8 cellular contexts compared by ENCODE assay signal in the genomic region with DNA sequence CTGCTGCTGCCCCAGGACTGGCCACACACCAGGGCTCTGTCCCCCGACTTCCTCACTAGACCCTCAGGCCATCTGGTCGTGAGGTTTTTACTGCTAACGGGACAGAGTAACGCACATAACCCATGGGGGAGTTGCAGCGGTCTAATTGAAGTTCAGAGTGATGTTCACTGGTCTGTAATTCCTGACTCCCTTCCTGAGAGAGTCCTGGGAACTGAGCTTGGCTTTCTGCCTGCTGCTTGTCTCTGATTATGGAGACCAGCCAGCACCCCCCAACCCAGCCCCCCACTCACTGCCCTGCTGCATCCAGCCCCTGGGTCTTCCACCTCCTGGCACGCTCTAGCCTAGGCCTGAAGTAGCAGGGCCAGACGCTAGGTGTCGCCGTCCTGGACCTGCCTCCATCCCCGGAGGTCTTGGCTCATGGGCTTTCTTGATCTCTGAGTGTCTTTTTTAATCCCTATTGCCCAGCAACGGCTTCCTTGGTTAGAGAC.
DNase-seq lines count a peak whose midpoint lies in the region; ATAC-seq and TF ChIP-seq lines count a peak whose summit lies in the region.
"Had no signal": no experiment of that assay in that cellular context is flagged by ENCODE, and none has a peak within 500 bp of the region (broad histone marks: within the 10 kb centered on the region; RNA-seq: fewer than 3 reads in every experiment).

No MANE protein-coding gene starts in this region.

- no peak overlapping the region for H3K4me3 Mint-ChIP-seq in activated naive CD8-positive, alpha-beta T cell

- DNase-seq in iris pigment epithelial cell (ENCODE audit: low read depth) (peak; percentile 70), tibial artery (no peak), LoVo (ENCODE audit: low spot score) (no peak), kidney tubule cell (ENCODE audit: low spot score) (no peak)

- H3K36me3 ChIP-seq in tibial artery, result no peaks in the 10 kb centered on the region

- peak; percentile 63 for ATAC-seq in HG03565 (IDR thresholded peaks at IDR 0.05; ENCODE audit: unreplicated experiment)

- H3K9me3 ChIP-seq in tibial artery, result no peaks in the 10 kb centered on the region

- peaks cover 52% of the 10 kb centered on the region for H3K4me1 Mint-ChIP-seq in activated naive CD8-positive, alpha-beta T cell (ENCODE audit: low read depth)

- TF ChIP-seq POLR2A in GM18951 (IDR thresholded peaks at IDR 0.05; ENCODE audit: extremely low read depth, insufficient read depth, insufficient read length), result peak; percentile 13

- peaks cover 0 to 24% (median 6%) of the 10 kb centered on the region in 4 donors for H3K4me1 ChIP-seq in tibial artery

- in situ Hi-C loops in GM18951 (cut with MboI; ENCODE audit: low sequenced_read_pairs, unreplicated experiment), result no loop called here

- no peak overlapping the region for H3K27ac ChIP-seq in tibial artery
- H3K27ac ChIP-seq: SK-N-MC had no signal

- no peaks in the 10 kb centered on the region for H3K27me3 Mint-ChIP-seq in activated naive CD8-positive, alpha-beta T cell

- intact Hi-C loops in tibial artery (cut with DNase I; ENCODE audit: low total_unique reads), result no loop called here

- no peaks in the 10 kb centered on the region for H3K27me3 ChIP-seq in tibial artery

- TF ChIP-seq CTCF in tibial artery (IDR thresholded peaks at IDR 0.05), result peak; percentile 40 to 52

- no peaks in the 10 kb centered on the region for H3K9me3 Mint-ChIP-seq in activated naive CD8-positive, alpha-beta T cell (ENCODE audit: low read depth)

- H3K4me3 ChIP-seq in tibial artery, result no peak overlapping the region
- H3K4me3 ChIP-seq: SK-N-MC had no signal

- H3K36me3 Mint-ChIP-seq in activated naive CD8-positive, alpha-beta T cell, result peaks cover 2% of the 10 kb centered on the region

- H3K27ac Mint-ChIP-seq in activated naive CD8-positive, alpha-beta T cell, result peak overlapping the region; percentile 28
